1 cellular context compared by ENCODE assay signal in the genomic region with DNA sequence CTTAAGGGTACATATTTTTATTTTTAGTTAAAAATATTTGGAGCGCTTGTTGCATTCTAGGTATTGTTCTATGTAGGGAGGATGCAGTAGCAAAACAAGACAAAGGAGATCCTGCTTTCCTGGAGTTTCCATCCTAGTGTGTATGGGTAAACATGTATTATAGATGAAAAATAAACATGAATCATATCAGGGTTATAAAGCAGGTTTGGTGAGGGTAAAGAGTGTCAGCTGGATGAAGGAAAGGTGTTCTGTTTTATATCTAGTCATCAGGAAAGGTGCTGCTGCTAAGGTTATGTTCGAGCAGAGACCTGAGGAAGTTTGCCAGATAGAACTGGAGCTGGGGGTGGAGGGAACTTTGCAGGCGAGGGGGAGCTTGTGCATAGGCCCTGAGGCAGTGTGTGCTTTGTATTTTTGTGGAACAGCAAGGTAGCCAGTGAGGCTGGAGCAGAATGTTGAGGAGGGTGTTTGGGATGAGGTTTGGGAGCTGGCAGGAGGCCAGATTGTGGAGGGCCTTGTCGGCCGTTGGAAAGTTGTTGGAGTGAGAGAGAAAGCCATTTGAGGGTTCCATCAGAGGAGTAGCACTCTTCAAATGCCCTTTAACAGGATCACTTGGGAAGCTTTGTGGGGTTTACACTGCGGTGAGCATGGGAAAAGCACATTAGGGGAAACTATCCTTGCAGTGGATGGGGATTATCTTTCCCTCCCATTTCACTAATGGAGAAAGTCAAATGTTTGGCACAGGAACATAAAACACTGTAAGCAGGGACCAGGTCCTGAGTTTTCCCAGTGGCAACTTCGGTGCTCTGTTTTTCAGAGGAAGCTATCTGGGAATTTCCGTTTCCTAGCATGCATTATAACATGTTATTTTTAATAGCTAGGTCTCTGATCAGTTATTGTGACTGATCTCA.
TF ChIP-seq lines count a peak whose summit lies in the region.

No MANE protein-coding gene starts in this region.

TF ChIP-seq in K562, 482 proteins besides CTCF, POLR2A, EP300 and RAD21 (continued from another document):
- TF ChIP-seq, protein P1, sequence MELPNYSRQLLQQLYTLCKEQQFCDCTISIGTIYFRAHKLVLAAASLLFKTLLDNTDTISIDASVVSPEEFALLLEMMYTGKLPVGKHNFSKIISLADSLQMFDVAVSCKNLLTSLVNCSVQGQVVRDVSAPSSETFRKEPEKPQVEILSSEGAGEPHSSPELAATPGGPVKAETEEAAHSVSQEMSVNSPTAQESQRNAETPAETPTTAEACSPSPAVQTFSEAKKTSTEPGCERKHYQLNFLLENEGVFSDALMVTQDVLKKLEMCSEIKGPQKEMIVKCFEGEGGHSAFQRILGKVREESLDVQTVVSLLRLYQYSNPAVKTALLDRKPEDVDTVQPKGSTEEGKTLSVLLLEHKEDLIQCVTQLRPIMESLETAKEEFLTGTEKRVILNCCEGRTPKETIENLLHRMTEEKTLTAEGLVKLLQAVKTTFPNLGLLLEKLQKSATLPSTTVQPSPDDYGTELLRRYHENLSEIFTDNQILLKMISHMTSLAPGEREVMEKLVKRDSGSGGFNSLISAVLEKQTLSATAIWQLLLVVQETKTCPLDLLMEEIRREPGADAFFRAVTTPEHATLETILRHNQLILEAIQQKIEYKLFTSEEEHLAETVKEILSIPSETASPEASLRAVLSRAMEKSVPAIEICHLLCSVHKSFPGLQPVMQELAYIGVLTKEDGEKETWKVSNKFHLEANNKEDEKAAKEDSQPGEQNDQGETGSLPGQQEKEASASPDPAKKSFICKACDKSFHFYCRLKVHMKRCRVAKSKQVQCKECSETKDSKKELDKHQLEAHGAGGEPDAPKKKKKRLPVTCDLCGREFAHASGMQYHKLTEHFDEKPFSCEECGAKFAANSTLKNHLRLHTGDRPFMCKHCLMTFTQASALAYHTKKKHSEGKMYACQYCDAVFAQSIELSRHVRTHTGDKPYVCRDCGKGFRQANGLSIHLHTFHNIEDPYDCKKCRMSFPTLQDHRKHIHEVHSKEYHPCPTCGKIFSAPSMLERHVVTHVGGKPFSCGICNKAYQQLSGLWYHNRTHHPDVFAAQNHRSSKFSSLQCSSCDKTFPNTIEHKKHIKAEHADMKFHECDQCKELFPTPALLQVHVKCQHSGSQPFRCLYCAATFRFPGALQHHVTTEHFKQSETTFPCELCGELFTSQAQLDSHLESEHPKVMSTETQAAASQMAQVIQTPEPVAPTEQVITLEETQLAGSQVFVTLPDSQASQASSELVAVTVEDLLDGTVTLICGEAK (IDR thresholded peaks at IDR 0.05): no peak
- TF ChIP-seq, protein P1 (CRISPR knock-in tag; IDR thresholded peaks at IDR 0.05): no peak
- TF ChIP-seq ZNF717 (CRISPR knock-in tag; IDR thresholded peaks at IDR 0.05) (no peak), NFIC (IDR thresholded peaks at IDR 0.05) (peak; percentile 91), JUNB (CRISPR knock-in tag; conservative IDR thresholded peaks at IDR 0.05) (no peak), ZNF184 (CRISPR knock-in tag; IDR thresholded peaks at IDR 0.05) (no peak), ETV6 (IDR thresholded peaks at IDR 0.05; ENCODE audit: borderline replicate concordance in 1 of 2, low read depth in 2 of 2, low read length in 1 of 2) (no peak), ETV6 (CRISPR knock-in tag; IDR thresholded peaks at IDR 0.05; ENCODE audit: borderline replicate concordance) (no peak)
- TF ChIP-seq, protein P2, sequence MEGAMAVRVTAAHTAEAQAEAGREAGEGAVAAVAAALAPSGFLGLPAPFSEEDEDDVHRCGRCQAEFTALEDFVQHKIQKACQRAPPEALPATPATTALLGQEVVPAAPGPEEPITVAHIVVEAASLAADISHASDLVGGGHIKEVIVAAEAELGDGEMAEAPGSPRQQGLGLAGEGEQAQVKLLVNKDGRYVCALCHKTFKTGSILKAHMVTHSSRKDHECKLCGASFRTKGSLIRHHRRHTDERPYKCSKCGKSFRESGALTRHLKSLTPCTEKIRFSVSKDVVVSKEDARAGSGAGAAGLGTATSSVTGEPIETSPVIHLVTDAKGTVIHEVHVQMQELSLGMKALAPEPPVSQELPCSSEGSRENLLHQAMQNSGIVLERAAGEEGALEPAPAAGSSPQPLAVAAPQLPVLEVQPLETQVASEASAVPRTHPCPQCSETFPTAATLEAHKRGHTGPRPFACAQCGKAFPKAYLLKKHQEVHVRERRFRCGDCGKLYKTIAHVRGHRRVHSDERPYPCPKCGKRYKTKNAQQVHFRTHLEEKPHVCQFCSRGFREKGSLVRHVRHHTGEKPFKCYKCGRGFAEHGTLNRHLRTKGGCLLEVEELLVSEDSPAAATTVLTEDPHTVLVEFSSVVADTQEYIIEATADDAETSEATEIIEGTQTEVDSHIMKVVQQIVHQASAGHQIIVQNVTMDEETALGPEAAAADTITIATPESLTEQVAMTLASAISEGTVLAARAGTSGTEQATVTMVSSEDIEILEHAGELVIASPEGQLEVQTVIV (CRISPR knock-in tag; IDR thresholded peaks at IDR 0.05; ENCODE audit: borderline replicate concordance): no peak
TF ChIP-seq in K562: peak in this region for 1.
